In genomic region chr4:6270691-6271121, GRCh38 we compare ENCODE assay signal across 8 cellular contexts. TPM values are rescaled to one million over a fixed set of nuclear protein-coding genes. Genes with fewer than 3 reads are reported as not detected.
DNase-seq lines count a peak whose midpoint lies in the region; ATAC-seq, FAIRE-seq and TF ChIP-seq lines count a peak whose summit lies in the region.

No MANE protein-coding gene starts in this region.

- no peaks in the 10 kb centered on the region for H3K36me3 Mint-ChIP-seq in activated CD4-positive, alpha-beta T cell treated with anti-CD3 and anti-CD28 coated beads for 36 hours (ENCODE audit: low read depth)
- peaks cover 5% of the 10 kb centered on the region for H3K36me3 Mint-ChIP-seq in astrocyte (ENCODE audit: low read depth, unreplicated experiment)

- H3K4me1 ChIP-seq in astrocyte (ENCODE audit: insufficient read depth, low read length) (peaks cover 30% of the 10 kb centered on the region), thymus (ENCODE audit: control insufficient read depth, insufficient read depth, low read length) (no peaks in the 10 kb centered on the region)

- no peak overlapping the region for H3K27ac ChIP-seq in astrocyte (ENCODE audit: low read depth, low read length)
- no peak overlapping the region for H3K27ac ChIP-seq in thymus (ENCODE audit: low read depth)

- no peak for FAIRE-seq in astrocyte (lab: Jason Lieb, UNC)

- peaks cover 47% of the 10 kb centered on the region for H4K20me1 ChIP-seq in astrocyte (ENCODE audit: insufficient read depth, low read length)

- 83% methylated on average over 6 of the region's 6 CpGs for WGBS in thymus

- H3K9ac ChIP-seq in astrocyte (ENCODE audit: low read length) = peak overlapping the region; percentile 87

- H3K4me2 ChIP-seq in astrocyte (ENCODE audit: low read length) = peak overlapping the region; percentile 92

- H3K4me3 Mint-ChIP-seq in activated CD4-positive, alpha-beta T cell treated with anti-CD3 and anti-CD28 coated beads for 36 hours = peak overlapping the region; percentile 71
- peak overlapping the region; percentile 95 for H3K4me3 Mint-ChIP-seq in astrocyte (ENCODE audit: unreplicated experiment)

- no peak for DNase-seq in activated CD4-positive, alpha-beta T cell treated with anti-CD3 and anti-CD28 coated beads for 36 hours
- no peak for DNase-seq in activated CD4-positive, alpha-beta T cell treated with anti-CD3 and anti-CD28 coated beads for 4 hours
- DNase-seq in astrocyte (ENCODE audit: low read depth) (no peak), kidney epithelial cell (ENCODE audit: low read depth) (no peak), DMS 273 (lab: John Stamatoyannopoulos, UW; ENCODE audit: unreplicated experiment) (no peak)

- H3K79me2 ChIP-seq in astrocyte (ENCODE audit: insufficient read depth, low read length) = peaks cover 27% of the 10 kb centered on the region

- CTCF ChIA-PET in activated CD4-positive, alpha-beta T cell treated with anti-CD3 and anti-CD28 coated beads for 36 hours (lab: Charles Lee) = interaction anchor here (0.7 to 0.9 kb wide), 3 partner anchors 18 to 58 kb away, joined by 3 to 5 read pairs (median 3); no protein-coding TSS in a partner anchor

- no peak for TF ChIP-seq CTCF in astrocyte (IDR thresholded peaks at IDR 0.05; ENCODE audit: insufficient read depth, low read depth, low read length)
- TF ChIP-seq CTCF in kidney epithelial cell (IDR thresholded peaks at IDR 0.05; ENCODE audit: insufficient read depth, low read length, poor library complexity, severe bottlenecking) = no peak

- H3K9me3 ChIP-seq in astrocyte (ENCODE audit: insufficient read depth, low read depth, low read length) = no peaks in the 10 kb centered on the region
- H3K9me3 ChIP-seq in thymus (ENCODE audit: control insufficient read depth) = no peaks in the 10 kb centered on the region

- no peaks in the 10 kb centered on the region for H3K9me3 Mint-ChIP-seq in activated CD4-positive, alpha-beta T cell treated with anti-CD3 and anti-CD28 coated beads for 36 hours (ENCODE audit: low read depth)
- no peaks in the 10 kb centered on the region for H3K9me3 Mint-ChIP-seq in astrocyte (ENCODE audit: unreplicated experiment)

- no peak for ATAC-seq in activated CD4-positive, alpha-beta T cell treated with anti-CD3 and anti-CD28 coated beads for 36 hours
- ATAC-seq in HG03342 (IDR thresholded peaks at IDR 0.05; ENCODE audit: unreplicated experiment) (no peak), HG03521 (IDR thresholded peaks at IDR 0.05; ENCODE audit: unreplicated experiment) (no peak)

- POLR2A ChIA-PET in activated CD4-positive, alpha-beta T cell treated with anti-CD3 and anti-CD28 coated beads for 36 hours (lab: Charles Lee) = no interaction called here

- no peaks in the 10 kb centered on the region for H3K36me3 ChIP-seq in astrocyte (ENCODE audit: insufficient read depth, low read length)
- no peaks in the 10 kb centered on the region for H3K36me3 ChIP-seq in kidney epithelial cell (ENCODE audit: control insufficient read depth, insufficient read depth, low read length)
- no peaks in the 10 kb centered on the region for H3K36me3 ChIP-seq in thymus (ENCODE audit: control insufficient read depth, insufficient read depth)

- H3K4me1 Mint-ChIP-seq in activated CD4-positive, alpha-beta T cell treated with anti-CD3 and anti-CD28 coated beads for 36 hours = peaks cover 16% of the 10 kb centered on the region
- H3K4me1 Mint-ChIP-seq in astrocyte (ENCODE audit: low read depth, unreplicated experiment) = peaks cover 31% of the 10 kb centered on the region

- peaks cover 7% of the 10 kb centered on the region for H3K27me3 Mint-ChIP-seq in activated CD4-positive, alpha-beta T cell treated with anti-CD3 and anti-CD28 coated beads for 36 hours
- peaks cover 10% of the 10 kb centered on the region for H3K27me3 Mint-ChIP-seq in astrocyte (ENCODE audit: low read depth, unreplicated experiment)

- H2AFZ ChIP-seq in astrocyte (ENCODE audit: low read depth, low read length) = no peak overlapping the region

- H3K4me3 ChIP-seq in astrocyte (ENCODE audit: insufficient read depth, low read depth, low read length) = peak overlapping the region; percentile 53
- H3K4me3 ChIP-seq in kidney epithelial cell (ENCODE audit: low read depth, low read length) = peak overlapping the region; percentile 4
- H3K4me3 ChIP-seq in thymus (ENCODE audit: low read length) = peak overlapping the region; percentile 75

- H3K27ac Mint-ChIP-seq in activated CD4-positive, alpha-beta T cell treated with anti-CD3 and anti-CD28 coated beads for 36 hours = no peak overlapping the region
- H3K27ac Mint-ChIP-seq in astrocyte (ENCODE audit: unreplicated experiment) = peak overlapping the region; percentile 53

- intact Hi-C loops in activated CD4-positive, alpha-beta T cell treated with anti-CD3 and anti-CD28 coated beads for 36 hours (cut with DNase I, micrococcal nuclease) = no loop called here

- H3K27me3 ChIP-seq in astrocyte (ENCODE audit: insufficient read depth, low read length) = peaks cover 9% of the 10 kb centered on the region
- no peaks in the 10 kb centered on the region for H3K27me3 ChIP-seq in kidney epithelial cell (ENCODE audit: control insufficient read depth, insufficient read depth, low read length)
- H3K27me3 ChIP-seq in thymus (ENCODE audit: control insufficient read depth, insufficient read depth) = peaks cover 16% of the 10 kb centered on the region

RNA-seq across cellular contexts. Expression of gene WFS1, which starts 1.1 kb away (rescaled TPM):
- total RNA-seq in activated CD4-positive, alpha-beta T cell treated with anti-CD3 and anti-CD28 coated beads for 36 hours = 1 to 10 TPM; 3.4 to 4.8 TPM
- total RNA-seq in astrocyte (34.7 and 39.0 TPM in 2 replicates), kidney epithelial cell (26.0 and 37.2 TPM in 2 replicates)
- polyA plus RNA-seq in thymus = 5.1 TPM

Comparison
In these comparisons a context has a peak if more than half of its experiments do, and no peak if none do; other contexts are left out.
1. H3K4me3 ChIP-seq: peak in every context shown above with its lines; median percentile 75 in thymus; 53 in astrocyte; 4 in kidney epithelial cell.